ENCODE assay signal across 8 cellular contexts in the genomic region with DNA sequence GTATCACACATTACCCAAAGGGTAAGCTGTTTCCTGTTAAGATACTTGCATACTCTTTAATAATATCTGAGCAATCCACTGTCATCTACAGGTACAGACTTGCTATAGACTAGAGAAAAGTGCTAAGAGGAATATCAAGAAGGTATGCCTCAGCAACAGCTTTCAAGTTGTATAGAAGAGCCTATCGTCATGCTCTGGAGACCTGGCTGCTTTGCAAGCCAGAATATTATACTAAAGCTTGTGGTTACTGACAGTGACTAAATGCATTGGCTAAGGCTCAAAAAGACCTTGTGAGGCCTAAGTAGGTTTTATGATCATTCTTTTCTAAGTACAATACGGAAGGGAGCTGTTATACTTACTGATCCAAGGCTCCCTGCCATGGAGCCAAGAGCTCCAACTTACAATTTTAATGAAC. TPM values are rescaled to one million over a fixed set of nuclear protein-coding genes. Genes with fewer than 3 reads are reported as not detected.
DNase-seq lines count a peak whose midpoint lies in the region; ATAC-seq, FAIRE-seq and TF ChIP-seq lines count a peak whose summit lies in the region.

No MANE protein-coding gene starts in this region.

- CTCF ChIA-PET in activated CD8-positive, alpha-beta T cell treated with anti-CD3 and anti-CD28 coated beads, Interleukin-2, amount 10 ng/mL, durations not matched to agents 7 days and 5 days (lab: Charles Lee): interaction anchor here (0.8 to 2.8 kb wide), 6 partner anchors 15 to 244 kb away, joined by 3 to 10 read pairs (median 4); partner anchors contain the start of gene TMEM255A

- no peak overlapping the region for H3K4me3 ChIP-seq in HL-60 (replicated peaks; ENCODE audit: insufficient read depth, low read length)
- H3K4me3 ChIP-seq in neutrophil (ENCODE audit: low read depth in 1 of 2, low read length in 1 of 2): peak overlapping the region; percentile 44 to 46

- no peaks in the 10 kb centered on the region for H3K27me3 ChIP-seq in HL-60 (ENCODE audit: insufficient read depth, poor library complexity, severe bottlenecking)
- no peaks in the 10 kb centered on the region for H3K27me3 ChIP-seq in neutrophil

- peak overlapping the region; percentile 65 for H3K27ac Mint-ChIP-seq in activated CD8-positive, alpha-beta T cell treated with anti-CD3 and anti-CD28 coated beads, Interleukin-2, amount 10 ng/mL, durations not matched to agents 7 days and 5 days

- no peaks in the 10 kb centered on the region for H3K9me3 Mint-ChIP-seq in activated CD8-positive, alpha-beta T cell treated with anti-CD3 and anti-CD28 coated beads, Interleukin-2, amount 10 ng/mL, durations not matched to agents 7 days and 5 days (ENCODE audit: insufficient read depth)

- TF ChIP-seq POLR2A in GM12891 (IDR thresholded peaks at IDR 0.05; ENCODE audit: low read depth, low read length): no peak

- no peaks in the 10 kb centered on the region for H3K9me3 ChIP-seq in neutrophil

- peak; percentile 95 for ATAC-seq in GM21390 (IDR thresholded peaks at IDR 0.05; ENCODE audit: unreplicated experiment)
- ATAC-seq in activated CD8-positive, alpha-beta T cell treated with anti-CD3 and anti-CD28 coated beads, Interleukin-2, amount 10 ng/mL, durations not matched to agents 7 days and 5 days: peak; percentile 63

- peak overlapping the region; percentile 78 for H3K27ac ChIP-seq in HL-60 (replicated peaks)
- H3K27ac ChIP-seq in neutrophil: peak overlapping the region; percentile 97

- FAIRE-seq in GM12891 (lab: Jason Lieb, UNC): no peak

- H3K4me1 Mint-ChIP-seq in activated CD8-positive, alpha-beta T cell treated with anti-CD3 and anti-CD28 coated beads, Interleukin-2, amount 10 ng/mL, durations not matched to agents 7 days and 5 days (ENCODE audit: low read depth): peaks cover 39% of the 10 kb centered on the region

- no peak overlapping the region for H3K4me3 Mint-ChIP-seq in activated CD8-positive, alpha-beta T cell treated with anti-CD3 and anti-CD28 coated beads, Interleukin-2, amount 10 ng/mL, durations not matched to agents 7 days and 5 days

- H3K36me3 ChIP-seq in neutrophil: peaks cover 24% of the 10 kb centered on the region

- peaks cover 14% of the 10 kb centered on the region for H3K36me3 Mint-ChIP-seq in activated CD8-positive, alpha-beta T cell treated with anti-CD3 and anti-CD28 coated beads, Interleukin-2, amount 10 ng/mL, durations not matched to agents 7 days and 5 days (ENCODE audit: low read depth)

- DNase-seq in ELR (ENCODE audit: low read depth): peak; percentile 85
- DNase-seq in HL-60 (ENCODE audit: low read depth in 1 of 2, low spot score in 1 of 2): peak in 1 of 2 experiments; percentile 50
- no peak for DNase-seq in activated CD8-positive, alpha-beta T cell treated with anti-CD3 and anti-CD28 coated beads, Interleukin-2, amount 10 ng/mL, durations not matched to agents 7 days and 5 days
- DNase-seq in cortex of kidney (lab: John Stamatoyannopoulos, UW): no peak
- DNase-seq in NCI-H2029 (lab: John Stamatoyannopoulos, UW): no peak
- no peak for DNase-seq in GM12891 (ENCODE audit: insufficient read length, low spot score)

- no peaks in the 10 kb centered on the region for H3K27me3 Mint-ChIP-seq in activated CD8-positive, alpha-beta T cell treated with anti-CD3 and anti-CD28 coated beads, Interleukin-2, amount 10 ng/mL, durations not matched to agents 7 days and 5 days (ENCODE audit: low read depth)

- no peak for TF ChIP-seq CTCF in HL-60 (IDR thresholded peaks at IDR 0.05; ENCODE audit: insufficient read depth, low read length)
- no peak for TF ChIP-seq CTCF in neutrophil (IDR thresholded peaks at IDR 0.05)

- POLR2A ChIA-PET in activated CD8-positive, alpha-beta T cell treated with anti-CD3 and anti-CD28 coated beads, Interleukin-2, amount 10 ng/mL, durations not matched to agents 7 days and 5 days (lab: Charles Lee): interaction anchor here (0.7 to 1.6 kb wide), 4 partner anchors 11 to 103 kb away, joined by 3 to 6 read pairs (median 4); partner anchors contain the start of genes CUL4B and LAMP2

- peaks cover 68 to 74% of the 10 kb centered on the region in 2 experiments for H3K4me1 ChIP-seq in neutrophil (ENCODE audit: control insufficient read depth in 1 of 2, insufficient read depth in 1 of 2, low read depth in 1 of 2, low read length in 1 of 2)

TF ChIP-seq in GM12891, 5 proteins besides CTCF, POLR2A, EP300 and RAD21:
- TF ChIP-seq POLR2AphosphoS5 (IDR thresholded peaks at IDR 0.05; ENCODE audit: low read depth, low read length) (no peak), POU2F2 (IDR thresholded peaks at IDR 0.05; ENCODE audit: low read depth, low read length) (no peak), TAF1 (IDR thresholded peaks at IDR 0.05; ENCODE audit: low read depth, low read length) (no peak), SPI1 (IDR thresholded peaks at IDR 0.05; ENCODE audit: low read depth, low read length) (no peak), PAX5 (IDR thresholded peaks at IDR 0.05; ENCODE audit: insufficient read depth, low read length, severe bottlenecking) (no peak)

RNA-seq across cellular contexts. Expression of gene LAMP2, which starts 11.3 kb away (rescaled TPM):
- total RNA-seq in activated CD8-positive, alpha-beta T cell treated with anti-CD3 and anti-CD28 coated beads, Interleukin-2, amount 10 ng/mL, durations not matched to agents 7 days and 5 days: 10 to 100 TPM; 36.8 to 37.9 TPM
- 18.4 TPM for polyA plus RNA-seq in GM12891 (2012; ENCODE audit: low read depth, missing spikeins)
